In the genomic region with DNA sequence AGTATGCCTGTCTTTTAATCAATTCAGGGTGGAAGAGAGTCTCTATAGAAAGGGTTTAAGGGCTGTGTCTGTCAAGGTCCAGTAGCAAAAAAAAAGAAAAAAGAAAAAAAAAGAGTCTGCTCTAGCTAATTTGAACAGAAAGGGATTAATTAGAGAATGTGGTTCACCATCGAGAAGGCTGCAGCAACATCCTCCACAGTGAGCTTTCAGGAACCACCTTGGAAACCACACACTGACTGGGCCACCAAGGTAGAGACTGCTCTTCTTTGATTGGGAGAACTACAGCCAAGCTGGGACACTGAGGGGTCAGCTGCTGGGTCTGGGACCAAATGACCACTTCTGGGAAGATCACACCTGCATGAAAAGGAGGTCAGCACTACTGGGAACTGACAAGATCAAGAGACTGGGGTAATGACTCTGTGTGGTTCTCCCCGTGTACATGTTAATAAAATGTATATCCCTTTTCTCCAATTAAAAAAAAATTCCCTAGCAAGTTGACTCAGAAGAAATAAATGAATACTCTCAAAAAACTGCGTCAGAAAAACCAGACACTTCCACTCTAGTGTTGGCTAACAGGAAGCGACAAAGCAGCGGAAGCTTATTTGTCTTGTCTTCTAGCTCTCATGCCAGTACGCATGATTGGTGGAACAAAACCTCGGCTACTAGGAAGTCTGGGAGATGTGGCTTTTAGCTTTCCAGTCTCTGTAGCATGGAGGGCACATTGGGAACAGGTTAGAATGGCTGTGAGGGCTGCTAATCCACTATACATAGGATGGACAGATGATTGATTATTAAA, we compare ENCODE assay signal across 16 cellular contexts. TPM values are rescaled to one million over a fixed set of nuclear protein-coding genes. Genes with fewer than 3 reads are reported as not detected.
DNase-seq lines count a peak whose midpoint lies in the region; ATAC-seq and TF ChIP-seq lines count a peak whose summit lies in the region.
"Had no signal": no experiment of that assay in that cellular context is flagged by ENCODE, and none has a peak within 500 bp of the region (broad histone marks: within the 10 kb centered on the region; RNA-seq: fewer than 3 reads in every experiment).

No MANE protein-coding gene starts in this region.

- no peak overlapping the region for H3K4me2 ChIP-seq in mesenchymal stem cell (ENCODE audit: low read length, poor library complexity, severe bottlenecking)

- H3K27me3 ChIP-seq in mesenchymal stem cell (ENCODE audit: control insufficient read depth in 1 of 2, insufficient read depth in 1 of 2, low read length in 2 of 2), result no peaks in the 10 kb centered on the region

- peaks cover 2% of the 10 kb centered on the region for H3K9me3 Mint-ChIP-seq in activated naive CD4-positive, alpha-beta T cell treated with anti-CD3 and anti-CD28 coated beads for 36 hours
- H3K9me3 Mint-ChIP-seq: IgD-negative memory B cell had no signal

- DNase-seq in AG04449 (ENCODE audit: low read depth, low spot score) (peak; percentile 67), amniotic epithelial cell (ENCODE audit: low read depth) (peak; percentile 73), mesenchymal stem cell (peak; percentile 84), superior temporal gyrus (ENCODE audit: extremely low spot score) (no peak), RWPE1 (ENCODE audit: low spot score) (no peak), DMS53 treated with DMSO at 0.1 percent for 48 hours (lab: John Stamatoyannopoulos, UW; ENCODE audit: unreplicated experiment) (no peak)
- DNase-seq in activated naive CD4-positive, alpha-beta T cell treated with anti-CD3 and anti-CD28 coated beads for 36 hours, result no peak
- DNase-seq: activated CD4-positive, alpha-beta T cell treated with anti-CD3 and anti-CD28 coated beads, Interleukin-2, amount 50 U/mL, for 48 hours; activated naive CD4-positive, alpha-beta T cell treated with Interleukin-2 at 50 U/mL for 16 hours; foreskin fibroblast; GOT3; NCI-H187 treated with DMSO at 0.1 percent for 48 hours; stimulated activated CD4-positive, alpha-beta T cell treated with anti-CD3 and anti-CD28 coated beads, Interleukin-4, amount 100 ng/mL, for 24 hours had no signal

- no peaks in the 10 kb centered on the region for H3K9me3 ChIP-seq in mesenchymal stem cell (ENCODE audit: control insufficient read depth, low read length)

- H3K27ac ChIP-seq in mesenchymal stem cell (ENCODE audit: low read length, poor library complexity, severe bottlenecking) (no peak overlapping the region), RWPE1 (no peak overlapping the region)

- no peaks in the 10 kb centered on the region for H3K4me1 Mint-ChIP-seq in activated naive CD4-positive, alpha-beta T cell treated with anti-CD3 and anti-CD28 coated beads for 36 hours (ENCODE audit: low read depth)

- H4K91ac ChIP-seq in mesenchymal stem cell (ENCODE audit: low read length), result no peak overlapping the region

- no peak overlapping the region for H3K18ac ChIP-seq in mesenchymal stem cell (ENCODE audit: low read depth in 1 of 2, low read length in 2 of 2)

- CTCF ChIA-PET in AG04449 (lab: Yijun Ruan, JAX) (interaction anchor here (0.7 to 1.5 kb wide), 3 partner anchors 59 to 304 kb away, joined by 3 to 4 read pairs (median 4); no protein-coding TSS in a partner anchor), RWPE1 (lab: Yijun Ruan, JAX) (interaction anchor here (0.6 to 0.7 kb wide), 3 partner anchors 68 to 342 kb away, joined by 3 to 4 read pairs (median 3); no protein-coding TSS in a partner anchor)
- CTCF ChIA-PET in activated naive CD4-positive, alpha-beta T cell treated with anti-CD3 and anti-CD28 coated beads for 36 hours (lab: Charles Lee), result no interaction called here

- H2AFZ ChIP-seq in mesenchymal stem cell (ENCODE audit: low read depth, low read length), result no peak overlapping the region

- no peak overlapping the region for H3K27ac Mint-ChIP-seq in activated naive CD4-positive, alpha-beta T cell treated with anti-CD3 and anti-CD28 coated beads for 36 hours
- H3K27ac Mint-ChIP-seq: IgD-negative memory B cell had no signal

- H3K23ac ChIP-seq in mesenchymal stem cell (ENCODE audit: low read length in 2 of 2), result no peak overlapping the region

- H2BK5ac ChIP-seq in mesenchymal stem cell (ENCODE audit: low read depth, low read length, poor library complexity, severe bottlenecking), result no peak overlapping the region

- intact Hi-C loops in activated naive CD4-positive, alpha-beta T cell treated with anti-CD3 and anti-CD28 coated beads for 36 hours (cut with micrococcal nuclease), result no loop called here

- no peaks in the 10 kb centered on the region for H3K36me3 Mint-ChIP-seq in activated naive CD4-positive, alpha-beta T cell treated with anti-CD3 and anti-CD28 coated beads for 36 hours (ENCODE audit: low read depth)
- H3K36me3 Mint-ChIP-seq: IgD-negative memory B cell had no signal

- TF ChIP-seq CTCF in AG04449 (IDR thresholded peaks at IDR 0.05; ENCODE audit: insufficient read depth, low read length, missing control alignments) (no peak), RWPE1 (conservative IDR thresholded peaks at IDR 0.05; ENCODE audit: low read depth) (no peak)

- no peak overlapping the region for H3K9ac ChIP-seq in mesenchymal stem cell (ENCODE audit: low read length)

- H3K36me3 ChIP-seq in mesenchymal stem cell (ENCODE audit: control insufficient read depth in 1 of 2, insufficient read depth in 2 of 2, low read depth in 1 of 2, low read length in 2 of 2), result no peaks in the 10 kb centered on the region

- H3K4me3 ChIP-seq in AG04449 (ENCODE audit: low read depth, low read length) (no peak overlapping the region), mesenchymal stem cell (ENCODE audit: insufficient read depth in 1 of 2, low read depth in 1 of 2, low read length in 2 of 2) (no peak overlapping the region)
- H3K4me3 ChIP-seq: coronary artery had no signal

- no peak overlapping the region for H4K8ac ChIP-seq in mesenchymal stem cell (ENCODE audit: low read length)

- H2BK120ac ChIP-seq in mesenchymal stem cell (ENCODE audit: low read depth, low read length), result no peak overlapping the region

- H3K4ac ChIP-seq in mesenchymal stem cell (ENCODE audit: low read depth in 1 of 2, low read length in 2 of 2), result peak overlapping the region in 1 of 2 experiments; percentile 66

- POLR2A ChIA-PET in AG04449 (lab: Yijun Ruan, JAX) (interaction anchor here (1.0 kb wide), 1 partner anchor 24 kb away, joined by 3 read pairs; no protein-coding TSS in a partner anchor), RWPE1 (lab: Yijun Ruan, JAX; ENCODE audit: low non-redundant PET) (no interaction called here)

- H3K14ac ChIP-seq in mesenchymal stem cell (ENCODE audit: low read length in 2 of 2), result no peak overlapping the region

- no peak overlapping the region for H2AK5ac ChIP-seq in mesenchymal stem cell (ENCODE audit: low read length, severe bottlenecking)

- no peaks in the 10 kb centered on the region for H3K79me1 ChIP-seq in mesenchymal stem cell (replicated peaks; ENCODE audit: low read length, poor library complexity, severe bottlenecking)

- 73% methylated on average over 7 of the region's 7 CpGs for WGBS in mesenchymal stem cell

- H2BK12ac ChIP-seq in mesenchymal stem cell (ENCODE audit: low read length in 2 of 2), result no peak overlapping the region

- peak; percentile 57 for ATAC-seq in GM19351 (IDR thresholded peaks at IDR 0.05; ENCODE audit: unreplicated experiment)

- no peak overlapping the region for H2BK15ac ChIP-seq in mesenchymal stem cell (ENCODE audit: low read depth, poor library complexity, severe bottlenecking)

- H3K4me3 Mint-ChIP-seq in activated naive CD4-positive, alpha-beta T cell treated with anti-CD3 and anti-CD28 coated beads for 36 hours, result no peak overlapping the region
- H3K4me3 Mint-ChIP-seq: IgD-negative memory B cell had no signal

- no peaks in the 10 kb centered on the region for H3K27me3 Mint-ChIP-seq in activated naive CD4-positive, alpha-beta T cell treated with anti-CD3 and anti-CD28 coated beads for 36 hours (ENCODE audit: low read depth)
- H3K27me3 Mint-ChIP-seq: IgD-negative memory B cell had no signal

- no peaks in the 10 kb centered on the region for H3K4me1 ChIP-seq in mesenchymal stem cell (ENCODE audit: control insufficient read depth, insufficient read depth, low read depth, low read length)

RNA-seq across cellular contexts. Expression of a gene that starts 60.0 kb away (rescaled TPM):
- 17.1 TPM for polyA plus RNA-seq in mesenchymal stem cell (2013, experiment 1 of 2)
- polyA plus RNA-seq in mesenchymal stem cell (2013, experiment 2 of 2), result 17.3 TPM
- 100 to 1,000 TPM in 1 of 2 experiments, 10 to 100 TPM in 1; 97.3 to 100 TPM for total RNA-seq in activated naive CD4-positive, alpha-beta T cell treated with anti-CD3 and anti-CD28 coated beads for 36 hours

Comparison
In these comparisons a context has a peak if more than half of its experiments do, and no peak if none do; other contexts are left out.
1. DNase-seq: peak in AG04449 (single experiment), amniotic epithelial cell (single experiment) and mesenchymal stem cell (single experiment); none in superior temporal gyrus (single experiment), activated naive CD4-positive, alpha-beta T cell treated with anti-CD3 and anti-CD28 coated beads for 36 hours (single experiment), RWPE1 (single experiment) and DMS53 treated with DMSO at 0.1 percent for 48 hours (single experiment).